In genomic region chr5:131783357-131783756, GRCh38 we compare ENCODE assay signal across 21 cellular contexts. TPM values are rescaled to one million over a fixed set of nuclear protein-coding genes. Genes with fewer than 3 reads are reported as not detected.
DNase-seq lines count a peak whose midpoint lies in the region; ATAC-seq and TF ChIP-seq lines count a peak whose summit lies in the region.
"Had no signal": no experiment of that assay in that cellular context is flagged by ENCODE, and none has a peak within 500 bp of the region (broad histone marks: within the 10 kb centered on the region; RNA-seq: fewer than 3 reads in every experiment).

No MANE protein-coding gene starts in this region.

- DNase-seq in GM23248 = peak; percentile 8
- no peak for DNase-seq in IMR-90
- no peak for DNase-seq in endothelial cell (ENCODE audit: low spot score)
- DNase-seq in osteocyte (ENCODE audit: extremely low spot score, unreplicated experiment) = no peak
- DNase-seq in COLO668 (lab: John Stamatoyannopoulos, UW; ENCODE audit: unreplicated experiment) = no peak
- DNase-seq in activated CD4-positive, alpha-beta T cell treated with anti-CD3 and anti-CD28 coated beads for 4 hours = no peak
- no peak for DNase-seq in activated CD4-positive, alpha-beta memory T cell treated with anti-CD3 and anti-CD28 coated beads, Interleukin-2, amount 10 ng/mL, durations not matched to agents 7 days and 5 days
- DNase-seq: BE2C, EL, GF-D8, MM.1S, NCI-H1092, NCI-H1436, NCI-H187 treated with DMSO at 0.1 percent for 48 hours, NCI-H226, NCI-H510A treated with DMSO at 0.1 percent for 48 hours, NCI-H748 treated with DMSO at 0.1 percent for 48 hours, SHP77 treated with DMSO at 0.1 percent for 48 hours, SK-N-SH had no signal

- CTCF ChIA-PET in IMR-90 (lab: Yijun Ruan, JAX) = no interaction called here
- CTCF ChIA-PET in activated CD4-positive, alpha-beta memory T cell treated with anti-CD3 and anti-CD28 coated beads, Interleukin-2, amount 10 ng/mL, durations not matched to agents 7 days and 5 days (lab: Charles Lee) = interaction anchor here (1.0 kb wide), 1 partner anchor 194 kb away, joined by 5 read pairs; no protein-coding TSS in a partner anchor

- H3K9me2 ChIP-seq in GM23248 (ENCODE audit: insufficient read depth) = no peaks in the 10 kb centered on the region
- H3K9me2 ChIP-seq: SK-N-SH had no signal

- dilution Hi-C loops in IMR-90 (cut with HindIII; ENCODE audit: low sequenced_read_pairs, unreplicated experiment) = no loop called here

- no peaks in the 10 kb centered on the region for H3K9me3 ChIP-seq in GM23248 (ENCODE audit: low read depth)
- H3K9me3 ChIP-seq in IMR-90 (ENCODE audit: control insufficient read depth, insufficient read depth, low read length) = no peaks in the 10 kb centered on the region
- H3K9me3 ChIP-seq: BE2C, HAP-1, SK-N-SH had no signal

- ATAC-seq in IMR-90 (ENCODE audit: low read depth) = no peak

- no peak overlapping the region for H3K9ac ChIP-seq in GM23248
- no peak overlapping the region for H3K9ac ChIP-seq in IMR-90 (ENCODE audit: low read depth, low read length)
- H3K9ac ChIP-seq: SK-N-SH had no signal

- H4K8ac ChIP-seq in IMR-90 (ENCODE audit: low read depth in 2 of 2, low read length in 2 of 2) = no peak overlapping the region

- no peak overlapping the region for H3K14ac ChIP-seq in IMR-90 (replicated peaks; ENCODE audit: low read depth, low read length)

- no peak for TF ChIP-seq RAD21 in IMR-90 (IDR thresholded peaks at IDR 0.05; ENCODE audit: low read length)

- H3K9me3 Mint-ChIP-seq in endothelial cell (ENCODE audit: unreplicated experiment) = no peaks in the 10 kb centered on the region
- H3K9me3 Mint-ChIP-seq in osteocyte (ENCODE audit: unreplicated experiment) = no peaks in the 10 kb centered on the region
- peaks cover 2% of the 10 kb centered on the region for H3K9me3 Mint-ChIP-seq in activated CD4-positive, alpha-beta memory T cell treated with anti-CD3 and anti-CD28 coated beads, Interleukin-2, amount 10 ng/mL, durations not matched to agents 7 days and 5 days

- H2BK120ac ChIP-seq in IMR-90 (ENCODE audit: low read depth, low read length) = no peak overlapping the region

- TF ChIP-seq CTCF in IMR-90 (conservative IDR thresholded peaks at IDR 0.05; ENCODE audit: low read depth, low read length) (no peak), endothelial cell (IDR thresholded peaks at IDR 0.05; ENCODE audit: unreplicated experiment) (no peak), osteocyte (IDR thresholded peaks at IDR 0.05) (no peak)

- H3K56ac ChIP-seq in IMR-90 (ENCODE audit: extremely low read depth, insufficient read depth, low read length) = no peak overlapping the region

- H3K79me2 ChIP-seq in GM23248 (ENCODE audit: insufficient read depth) = peaks cover 93% of the 10 kb centered on the region

- H3K36me3 ChIP-seq in GM23248 (ENCODE audit: low read depth) (0 out of 2 replicates have a peak, but pooled peaks cover 4% of the 10 kb centered on the region), IMR-90 (ENCODE audit: control insufficient read depth, insufficient read depth, low read length) (peaks cover 4% of the 10 kb centered on the region; the same call in 1 of the 2 replicates)

- WGBS in GM23248 (ENCODE audit: low coverage in 1 of 2, low lambda C conversion rate in 2 of 2, missing lambda C conversion rate in 2 of 2), 2 experiments = 11 to 15% methylated on average over 1 of the region's 1 CpG
- WGBS in IMR-90 (ENCODE audit: extremely low coverage in 2 of 2, insufficient read length in 1 of 2), 2 experiments = no CpG with 5 or more reads among the region's 1 CpG

- H3K4me3 ChIP-seq in GM23248 (no peak overlapping the region), IMR-90 (ENCODE audit: insufficient read depth, low read depth, low read length) (no peak overlapping the region)
- H3K4me3 ChIP-seq: HAP-1 had no signal

- no TSS peak for BruUV-seq in IMR-90 (replicated peaks; lab: Mats Ljungman, UMichigan)

- H2AFZ ChIP-seq in GM23248 (no peak overlapping the region), IMR-90 (replicated peaks; ENCODE audit: low read length, poor library complexity) (no peak overlapping the region)

- no peak overlapping the region for H3K4ac ChIP-seq in IMR-90 (ENCODE audit: low read depth, low read length)

- H3K36me3 Mint-ChIP-seq in endothelial cell (ENCODE audit: low read depth, unreplicated experiment) (peaks cover 3% of the 10 kb centered on the region), osteocyte (ENCODE audit: unreplicated experiment) (peaks cover 9% of the 10 kb centered on the region)
- H3K36me3 Mint-ChIP-seq in activated CD4-positive, alpha-beta memory T cell treated with anti-CD3 and anti-CD28 coated beads, Interleukin-2, amount 10 ng/mL, durations not matched to agents 7 days and 5 days (ENCODE audit: low read depth) = peaks cover 29% of the 10 kb centered on the region

- H4K5ac ChIP-seq in IMR-90 (ENCODE audit: low read depth, low read length) = no peak overlapping the region

- POLR2A ChIA-PET in IMR-90 (lab: Charles Lee; ENCODE audit: unreplicated experiment) = no interaction called here
- POLR2A ChIA-PET in activated CD4-positive, alpha-beta memory T cell treated with anti-CD3 and anti-CD28 coated beads, Interleukin-2, amount 10 ng/mL, durations not matched to agents 7 days and 5 days (lab: Charles Lee) = no interaction called here

- no peaks in the 10 kb centered on the region for H3K4me1 ChIP-seq in GM23248 (ENCODE audit: insufficient read depth)
- 0 out of 2 replicates have a peak, but pooled peaks cover 2% of the 10 kb centered on the region for H3K4me1 ChIP-seq in IMR-90 (ENCODE audit: control insufficient read depth, insufficient read depth, low read length)
- H3K4me1 ChIP-seq: BE2C had no signal

- H3F3A ChIP-seq in GM23248 (ENCODE audit: insufficient read depth) = no peaks in the 10 kb centered on the region

- no peak for TF ChIP-seq POLR2A in IMR-90 (IDR thresholded peaks at IDR 0.05; ENCODE audit: low read depth, low read length)

- no peak overlapping the region for H3K23ac ChIP-seq in IMR-90 (ENCODE audit: low read depth, low read length)

- no peak overlapping the region for H3K27ac ChIP-seq in GM23248
- H3K27ac ChIP-seq in IMR-90 (ENCODE audit: insufficient read depth, low read length) = no peak overlapping the region
- H3K27ac ChIP-seq: RWPE1 had no signal

- H3K79me1 ChIP-seq in IMR-90 (ENCODE audit: low read depth in 1 of 2, low read length in 2 of 2) = peaks cover 27 to 52% of the 10 kb centered on the region in 2 experiments

- H3K4me3 Mint-ChIP-seq in endothelial cell (ENCODE audit: unreplicated experiment) = no peak overlapping the region
- H3K4me3 Mint-ChIP-seq in osteocyte (ENCODE audit: unreplicated experiment) = no peak overlapping the region
- no peak overlapping the region for H3K4me3 Mint-ChIP-seq in activated CD4-positive, alpha-beta memory T cell treated with anti-CD3 and anti-CD28 coated beads, Interleukin-2, amount 10 ng/mL, durations not matched to agents 7 days and 5 days

- H2BK5ac ChIP-seq in IMR-90 (ENCODE audit: low read depth, low read length, poor library complexity, severe bottlenecking) = no peak overlapping the region

- H3K4me1 Mint-ChIP-seq in endothelial cell (ENCODE audit: unreplicated experiment) (peaks cover 13% of the 10 kb centered on the region), osteocyte (ENCODE audit: unreplicated experiment) (peaks cover 13% of the 10 kb centered on the region)
- H3K4me1 Mint-ChIP-seq in activated CD4-positive, alpha-beta memory T cell treated with anti-CD3 and anti-CD28 coated beads, Interleukin-2, amount 10 ng/mL, durations not matched to agents 7 days and 5 days = peaks cover 10% of the 10 kb centered on the region

- H4K91ac ChIP-seq in IMR-90 (ENCODE audit: insufficient read depth, low read depth, low read length) = no peak overlapping the region

- H4K20me1 ChIP-seq in GM23248 (ENCODE audit: insufficient read depth) = peaks cover 18% of the 10 kb centered on the region; the same call in 1 of the 2 replicates
- peaks cover 72% of the 10 kb centered on the region for H4K20me1 ChIP-seq in IMR-90 (ENCODE audit: insufficient read depth, low read length)

- H3K27ac Mint-ChIP-seq in endothelial cell (ENCODE audit: unreplicated experiment) = peak overlapping the region; percentile 39
- peak overlapping the region; percentile 70 for H3K27ac Mint-ChIP-seq in osteocyte (ENCODE audit: unreplicated experiment)
- no peak overlapping the region for H3K27ac Mint-ChIP-seq in activated CD4-positive, alpha-beta memory T cell treated with anti-CD3 and anti-CD28 coated beads, Interleukin-2, amount 10 ng/mL, durations not matched to agents 7 days and 5 days

- H2BK20ac ChIP-seq in IMR-90 (ENCODE audit: low read depth, low read length) = no peak overlapping the region

- intact Hi-C loops in IMR-90 (cut with micrococcal nuclease) = no loop called here

- in situ Hi-C loops in GM23248 (cut with MboI) (no loop called here), IMR-90 (cut with MboI; ENCODE audit: low sequenced_read_pairs) (no loop called here)

- H3K27me3 Mint-ChIP-seq in endothelial cell (ENCODE audit: unreplicated experiment) = no peaks in the 10 kb centered on the region
- no peaks in the 10 kb centered on the region for H3K27me3 Mint-ChIP-seq in osteocyte (ENCODE audit: unreplicated experiment)
- H3K27me3 Mint-ChIP-seq in activated CD4-positive, alpha-beta memory T cell treated with anti-CD3 and anti-CD28 coated beads, Interleukin-2, amount 10 ng/mL, durations not matched to agents 7 days and 5 days = no peaks in the 10 kb centered on the region

- H3K27me3 ChIP-seq in GM23248 (replicated peaks; ENCODE audit: insufficient read depth) (no peaks in the 10 kb centered on the region), IMR-90 (ENCODE audit: control insufficient read depth, insufficient read depth, low read length) (no peaks in the 10 kb centered on the region)
- H3K27me3 ChIP-seq: BE2C had no signal

- H3K4me2 ChIP-seq in GM23248 (ENCODE audit: unreplicated experiment) (no peak overlapping the region), IMR-90 (ENCODE audit: low read depth, low read length) (no peak overlapping the region)
- H3K4me2 ChIP-seq: SK-N-SH had no signal

- no peak overlapping the region for H2BK15ac ChIP-seq in IMR-90 (ENCODE audit: low read depth, low read length)

- no peak overlapping the region for H2AK5ac ChIP-seq in IMR-90 (ENCODE audit: low read depth, low read length)

- no peak overlapping the region for H2AK9ac ChIP-seq in IMR-90 (replicated peaks; ENCODE audit: low read depth, low read length, poor library complexity)

- no peak overlapping the region for H3K18ac ChIP-seq in IMR-90 (ENCODE audit: low read depth, low read length)

- no peaks in the 10 kb centered on the region; the same call in 1 of the 2 replicates for H3K9me1 ChIP-seq in IMR-90 (ENCODE audit: insufficient read depth, low read length)

RNA-seq across cellular contexts. Expression of gene FNIP1, which starts 13.5 kb away (rescaled TPM):
- total RNA-seq in GM23248 (2014; rRNA removed; shearing (Covaris generic)) = 21.6 and 25.8 TPM in 2 replicates
- polyA plus RNA-seq in GM23248 (2016; fragmentation: Nextera tagmentation; extraction: Ambion mirVana) = 8.8 and 10.3 TPM in 2 replicates
- 34.1 and 40.0 TPM in 2 replicates for total RNA-seq in IMR-90 (2012; rRNA removed)
- polyA plus RNA-seq in IMR-90 (2012; rRNA removed) = 4.8 and 5.6 TPM in 2 replicates
- 1.5 TPM in 2 replicates for polyA plus RNA-seq in IMR-90 (2012; cell fraction: cytosol; rRNA removed)
- polyA plus RNA-seq in IMR-90 (2012; cell fraction: nucleus; rRNA removed; ENCODE audit: low replicate concordance) = 4.6 and 15.7 TPM in 2 replicates
- total RNA-seq in endothelial cell (ENCODE audit: unreplicated experiment) = 30.6 TPM
- total RNA-seq in osteocyte = 43.0 and 45.4 TPM in 2 replicates
- total RNA-seq in activated CD4-positive, alpha-beta memory T cell treated with anti-CD3 and anti-CD28 coated beads, Interleukin-2, amount 10 ng/mL, durations not matched to agents 7 days and 5 days = 10 to 100 TPM; 27.8 to 28.7 TPM
